ENCODE assay signal across 9 cellular contexts in genomic region chr2:86037141-86037794, GRCh38.
DNase-seq lines count a peak whose midpoint lies in the region; ATAC-seq, FAIRE-seq and TF ChIP-seq lines count a peak whose summit lies in the region.
"Had no signal": no experiment of that assay in that cellular context is flagged by ENCODE, and none has a peak within 500 bp of the region (broad histone marks: within the 10 kb centered on the region; RNA-seq: fewer than 3 reads in every experiment).

No MANE protein-coding gene starts in this region.

- WGBS in right cardiac atrium = 25% methylated on average over 12 of the region's 12 CpGs

- peaks cover 22 to 28% of the 10 kb centered on the region in 2 donors for H3K4me1 ChIP-seq in ascending aorta
- H3K4me1 ChIP-seq in right cardiac atrium (ENCODE audit: control insufficient read depth, insufficient read depth, low read length) = peaks cover 17% of the 10 kb centered on the region

- H3K4me3 ChIP-seq in ascending aorta (no peak overlapping the region), right cardiac atrium (ENCODE audit: low read length) (no peak overlapping the region)

- no peaks in the 10 kb centered on the region for H3K27me3 ChIP-seq in ascending aorta
- no peaks in the 10 kb centered on the region for H3K27me3 ChIP-seq in right cardiac atrium (ENCODE audit: control insufficient read depth, insufficient read depth)

- peak; percentile 7 for DNase-seq in COLO829 (ENCODE audit: low spot score)
- DNase-seq in RCC 7860 (ENCODE audit: low spot score) = peak; percentile 47
- peak in 1 of 2 donors; percentile 85 for DNase-seq in ascending aorta (ENCODE audit: low spot score in 2 of 2)
- DNase-seq in right cardiac atrium = peak; percentile 86 to 96 (median 92)
- peak; percentile 62 for DNase-seq in stimulated activated CD4-positive, alpha-beta T cell treated with anti-CD3 and anti-CD28 coated beads, Interleukin-15, amount 100 ng/mL, for 24 hours
- DNase-seq in hippocampal formation (lab: John Stamatoyannopoulos, UW) = no peak
- DNase-seq in HPDE6-E6E7 (ENCODE audit: extremely low spot score) = no peak

- FAIRE-seq in RCC 7860 (lab: Jason Lieb, UNC) = peak; percentile 31

- H3K9me3 ChIP-seq in ascending aorta (no peaks in the 10 kb centered on the region), right cardiac atrium (ENCODE audit: control insufficient read depth, low read length) (no peaks in the 10 kb centered on the region)

- H3K27ac ChIP-seq in ascending aorta = peak overlapping the region; percentile 84 to 89
- H3K27ac ChIP-seq in right cardiac atrium (ENCODE audit: low read length) = peak overlapping the region; percentile 93

- intact Hi-C loops in ascending aorta (cut with DNase I) = loop anchor here (2.0 to 5.0 kb wide), 2 partner anchors 40 to 148 kb away; partner anchors contain the start of gene ST3GAL5
- intact Hi-C loops in right cardiac atrium (cut with DNase I) = loop anchor here in 1 of 4 donors (10.0 kb wide), 1 partner anchor 152 kb away; the partner anchor contains the start of gene ST3GAL5

- no peak for TF ChIP-seq CTCF in ascending aorta (IDR thresholded peaks at IDR 0.05)

- peaks cover 25 to 49% of the 10 kb centered on the region in 2 donors for H3K36me3 ChIP-seq in ascending aorta

- ATAC-seq in right cardiac atrium (peak; percentile 82 to 90), HG02885 (IDR thresholded peaks at IDR 0.05; ENCODE audit: poor library complexity, unreplicated experiment) (no peak)
- ATAC-seq: HCT116 had no signal

Comparison
In these comparisons a context has a peak if more than half of its experiments do, and no peak if none do; other contexts are left out.
1. DNase-seq: peak in COLO829 (single experiment), RCC 7860 (single experiment), right cardiac atrium (3 of 3) and stimulated activated CD4-positive, alpha-beta T cell treated with anti-CD3 and anti-CD28 coated beads, Interleukin-15, amount 100 ng/mL, for 24 hours (single experiment); none in hippocampal formation (0 of 2) and HPDE6-E6E7 (single experiment).